ENCODE assay signal across 26 cellular contexts in the genomic region with DNA sequence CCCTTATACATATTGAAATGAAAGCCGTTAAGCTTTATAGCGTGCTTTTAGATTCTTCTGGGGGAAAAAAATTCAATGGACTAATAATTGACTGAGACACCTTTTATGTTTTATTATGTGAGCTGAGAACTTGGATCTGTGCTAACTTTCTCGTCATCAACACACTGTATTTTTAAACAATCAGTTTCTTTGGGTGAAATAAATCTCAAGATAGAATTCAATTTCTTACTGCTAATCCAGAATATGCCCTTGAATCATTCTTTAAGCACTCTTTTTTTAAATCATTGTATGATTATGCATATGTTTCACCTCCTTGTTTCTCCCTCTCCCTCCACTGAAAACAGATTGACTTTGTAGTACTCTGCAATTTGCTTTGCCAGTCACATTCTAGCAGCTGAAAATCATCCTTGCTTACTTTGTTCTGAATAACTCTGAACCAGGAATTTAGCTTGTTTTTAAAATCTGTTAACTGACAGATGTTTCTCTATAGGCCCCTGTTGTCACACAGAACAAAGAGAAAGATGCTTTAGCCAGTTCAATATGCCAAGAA.
DNase-seq lines count a peak whose midpoint lies in the region; ATAC-seq and TF ChIP-seq lines count a peak whose summit lies in the region.
"Had no signal": no experiment of that assay in that cellular context is flagged by ENCODE, and none has a peak within 500 bp of the region (broad histone marks: within the 10 kb centered on the region; RNA-seq: fewer than 3 reads in every experiment).

No MANE protein-coding gene starts in this region.

- peaks cover 21% of the 10 kb centered on the region for H3K4me1 Mint-ChIP-seq in WTC11
- peaks cover 14% of the 10 kb centered on the region for H3K4me1 Mint-ChIP-seq in nephron progenitor cell
- H3K4me1 Mint-ChIP-seq: B cell, IgD-negative memory B cell had no signal

- peaks cover 12% of the 10 kb centered on the region for H3K36me3 Mint-ChIP-seq in WTC11
- peaks cover 30% of the 10 kb centered on the region for H3K36me3 Mint-ChIP-seq in nephron progenitor cell (ENCODE audit: low read depth)
- H3K36me3 Mint-ChIP-seq: CD8-positive, alpha-beta T cell; IgD-negative memory B cell had no signal

- H3K9me3 Mint-ChIP-seq in WTC11 (peaks cover 12% of the 10 kb centered on the region), nephron progenitor cell (peaks cover 29% of the 10 kb centered on the region)
- H3K9me3 Mint-ChIP-seq: IgD-negative memory B cell had no signal

- DNase-seq in NCI-H2171 treated with DMSO at 0.1 percent for 48 hours (lab: John Stamatoyannopoulos, UW) (peak; percentile 1), NCI-H2171 (lab: John Stamatoyannopoulos, UW) (no peak), WTC11 (ENCODE audit: low spot score) (no peak), nephron progenitor cell (no peak), substantia nigra (lab: John Stamatoyannopoulos, UW) (no peak), glomerular visceral epithelial cell (ENCODE audit: extremely low spot score) (no peak), GDM1 (lab: John Stamatoyannopoulos, UW) (no peak)
- DNase-seq in activated naive CD4-positive, alpha-beta T cell (lab: John Stamatoyannopoulos, UW), result no peak
- DNase-seq: Caco-2; CD8-positive, alpha-beta T cell; HCEC 1CT; MM.1S; NCI-H1694; NCI-H345; NCI-H524; NCI-H774; NK-92 treated with Interleukin-12 subunit alpha and Interleukin-12 subunit beta, amount 100 ng/mL, for 24 hours; PC-9 had no signal

- no peak; the same call in 1 of the 2 replicates for ATAC-seq in WTC11
- ATAC-seq: CD8-positive, alpha-beta T cell; GM12878; Right ventricle myocardium inferior had no signal

- CTCF ChIA-PET in WTC11 (lab: Charles Lee), result interaction anchor here (1.0 kb wide), 1 partner anchor 61 kb away, joined by 4 read pairs; no protein-coding TSS in a partner anchor

- POLR2A ChIA-PET in WTC11 (lab: Charles Lee), result no interaction called here

- no peaks in the 10 kb centered on the region for H3K27me3 Mint-ChIP-seq in WTC11 (ENCODE audit: low read depth)
- peaks cover 5% of the 10 kb centered on the region for H3K27me3 Mint-ChIP-seq in nephron progenitor cell (ENCODE audit: low read depth, poor library complexity)
- H3K27me3 Mint-ChIP-seq: B cell, IgD-negative memory B cell had no signal

- H3K27ac Mint-ChIP-seq in WTC11 (peak overlapping the region; percentile 59; the same call in 1 of the 2 replicates), nephron progenitor cell (peak overlapping the region; percentile 68)
- H3K27ac Mint-ChIP-seq: B cell; CD8-positive, alpha-beta T cell; IgD-negative memory B cell had no signal

- TF ChIP-seq CTCF in WTC11 (IDR thresholded peaks at IDR 0.05), result no peak
- TF ChIP-seq CTCF in nephron progenitor cell (IDR thresholded peaks at IDR 0.05), result no peak

- peak overlapping the region; percentile 6 for H3K27ac ChIP-seq in substantia nigra (ENCODE audit: low read depth, low read length, poor library complexity, severe bottlenecking)
- H3K27ac ChIP-seq: 22Rv1, C4-2B, KMS-11, PC-9, SJSA1 had no signal

- H3K4me3 Mint-ChIP-seq in WTC11 (no peak overlapping the region), nephron progenitor cell (no peak overlapping the region)
- H3K4me3 Mint-ChIP-seq: B cell; CD8-positive, alpha-beta T cell; IgD-negative memory B cell had no signal

TF ChIP-seq in WTC11, 78 proteins besides CTCF, POLR2A, EP300 and RAD21 (continues in another document):
- TF ChIP-seq ZNF317 (CRISPR knock-in tag; IDR thresholded peaks at IDR 0.05; ENCODE audit: borderline replicate concordance, low read depth) (no peak), FOXK1 (CRISPR knock-in tag; IDR thresholded peaks at IDR 0.05) (no peak), ZNF281 (CRISPR knock-in tag; IDR thresholded peaks at IDR 0.05) (no peak), KAT7 (CRISPR knock-in tag; IDR thresholded peaks at IDR 0.05; ENCODE audit: borderline replicate concordance) (no peak), JAZF1 (CRISPR knock-in tag; IDR thresholded peaks at IDR 0.05) (no peak), SOX15 (CRISPR knock-in tag; IDR thresholded peaks at IDR 0.05) (no peak), ZMAT4 (CRISPR knock-in tag; IDR thresholded peaks at IDR 0.05) (no peak), NFYB (CRISPR knock-in tag; conservative IDR thresholded peaks at IDR 0.05; ENCODE audit: low read depth) (no peak), SMAD3 (CRISPR knock-in tag; IDR thresholded peaks at IDR 0.05; ENCODE audit: borderline replicate concordance) (no peak), HMGA2 (CRISPR knock-in tag; IDR thresholded peaks at IDR 0.05) (no peak), ZNF219 (CRISPR knock-in tag; IDR thresholded peaks at IDR 0.05; ENCODE audit: borderline replicate concordance) (no peak), TEAD1 (CRISPR knock-in tag; IDR thresholded peaks at IDR 0.05) (no peak), ZBTB21 (CRISPR knock-in tag; IDR thresholded peaks at IDR 0.05; ENCODE audit: borderline replicate concordance) (no peak)
- TF ChIP-seq, protein P1, sequence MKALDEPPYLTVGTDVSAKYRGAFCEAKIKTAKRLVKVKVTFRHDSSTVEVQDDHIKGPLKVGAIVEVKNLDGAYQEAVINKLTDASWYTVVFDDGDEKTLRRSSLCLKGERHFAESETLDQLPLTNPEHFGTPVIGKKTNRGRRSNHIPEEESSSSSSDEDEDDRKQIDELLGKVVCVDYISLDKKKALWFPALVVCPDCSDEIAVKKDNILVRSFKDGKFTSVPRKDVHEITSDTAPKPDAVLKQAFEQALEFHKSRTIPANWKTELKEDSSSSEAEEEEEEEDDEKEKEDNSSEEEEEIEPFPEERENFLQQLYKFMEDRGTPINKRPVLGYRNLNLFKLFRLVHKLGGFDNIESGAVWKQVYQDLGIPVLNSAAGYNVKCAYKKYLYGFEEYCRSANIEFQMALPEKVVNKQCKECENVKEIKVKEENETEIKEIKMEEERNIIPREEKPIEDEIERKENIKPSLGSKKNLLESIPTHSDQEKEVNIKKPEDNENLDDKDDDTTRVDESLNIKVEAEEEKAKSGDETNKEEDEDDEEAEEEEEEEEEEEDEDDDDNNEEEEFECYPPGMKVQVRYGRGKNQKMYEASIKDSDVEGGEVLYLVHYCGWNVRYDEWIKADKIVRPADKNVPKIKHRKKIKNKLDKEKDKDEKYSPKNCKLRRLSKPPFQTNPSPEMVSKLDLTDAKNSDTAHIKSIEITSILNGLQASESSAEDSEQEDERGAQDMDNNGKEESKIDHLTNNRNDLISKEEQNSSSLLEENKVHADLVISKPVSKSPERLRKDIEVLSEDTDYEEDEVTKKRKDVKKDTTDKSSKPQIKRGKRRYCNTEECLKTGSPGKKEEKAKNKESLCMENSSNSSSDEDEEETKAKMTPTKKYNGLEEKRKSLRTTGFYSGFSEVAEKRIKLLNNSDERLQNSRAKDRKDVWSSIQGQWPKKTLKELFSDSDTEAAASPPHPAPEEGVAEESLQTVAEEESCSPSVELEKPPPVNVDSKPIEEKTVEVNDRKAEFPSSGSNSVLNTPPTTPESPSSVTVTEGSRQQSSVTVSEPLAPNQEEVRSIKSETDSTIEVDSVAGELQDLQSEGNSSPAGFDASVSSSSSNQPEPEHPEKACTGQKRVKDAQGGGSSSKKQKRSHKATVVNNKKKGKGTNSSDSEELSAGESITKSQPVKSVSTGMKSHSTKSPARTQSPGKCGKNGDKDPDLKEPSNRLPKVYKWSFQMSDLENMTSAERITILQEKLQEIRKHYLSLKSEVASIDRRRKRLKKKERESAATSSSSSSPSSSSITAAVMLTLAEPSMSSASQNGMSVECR (CRISPR knock-in tag; IDR thresholded peaks at IDR 0.05; ENCODE audit: borderline replicate concordance), result no peak
- TF ChIP-seq, protein P2, sequence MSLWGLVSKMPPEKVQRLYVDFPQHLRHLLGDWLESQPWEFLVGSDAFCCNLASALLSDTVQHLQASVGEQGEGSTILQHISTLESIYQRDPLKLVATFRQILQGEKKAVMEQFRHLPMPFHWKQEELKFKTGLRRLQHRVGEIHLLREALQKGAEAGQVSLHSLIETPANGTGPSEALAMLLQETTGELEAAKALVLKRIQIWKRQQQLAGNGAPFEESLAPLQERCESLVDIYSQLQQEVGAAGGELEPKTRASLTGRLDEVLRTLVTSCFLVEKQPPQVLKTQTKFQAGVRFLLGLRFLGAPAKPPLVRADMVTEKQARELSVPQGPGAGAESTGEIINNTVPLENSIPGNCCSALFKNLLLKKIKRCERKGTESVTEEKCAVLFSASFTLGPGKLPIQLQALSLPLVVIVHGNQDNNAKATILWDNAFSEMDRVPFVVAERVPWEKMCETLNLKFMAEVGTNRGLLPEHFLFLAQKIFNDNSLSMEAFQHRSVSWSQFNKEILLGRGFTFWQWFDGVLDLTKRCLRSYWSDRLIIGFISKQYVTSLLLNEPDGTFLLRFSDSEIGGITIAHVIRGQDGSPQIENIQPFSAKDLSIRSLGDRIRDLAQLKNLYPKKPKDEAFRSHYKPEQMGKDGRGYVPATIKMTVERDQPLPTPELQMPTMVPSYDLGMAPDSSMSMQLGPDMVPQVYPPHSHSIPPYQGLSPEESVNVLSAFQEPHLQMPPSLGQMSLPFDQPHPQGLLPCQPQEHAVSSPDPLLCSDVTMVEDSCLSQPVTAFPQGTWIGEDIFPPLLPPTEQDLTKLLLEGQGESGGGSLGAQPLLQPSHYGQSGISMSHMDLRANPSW (CRISPR knock-in tag; conservative IDR thresholded peaks at IDR 0.05; ENCODE audit: low read depth), result no peak
